Comparison of ENCODE assay signal across 21 cellular contexts in genomic region chr3:72560857-72561675, GRCh38.
A peak's percentile ranks its signal among the peaks of the same experiment; 100 is the strongest.
DNase-seq lines count a peak whose midpoint lies in the region; ATAC-seq and TF ChIP-seq lines count a peak whose summit lies in the region.
"Had no signal": no experiment of that assay in that cellular context is flagged by ENCODE, and none has a peak within 500 bp of the region (broad histone marks: within the 10 kb centered on the region; RNA-seq: fewer than 3 reads in every experiment).

No MANE protein-coding gene starts in this region.

- H3K4me1 ChIP-seq in cardiac muscle cell (ENCODE audit: low read depth) = peaks cover 7% of the 10 kb centered on the region
- H3K4me1 ChIP-seq in right atrium auricular region = no peaks in the 10 kb centered on the region
- H3K4me1 ChIP-seq in iPS-20b (ENCODE audit: insufficient read depth, low read length) = peaks cover 11% of the 10 kb centered on the region; the same call in 1 of the 2 replicates
- H3K4me1 ChIP-seq: body of pancreas, colonic mucosa had no signal

- H3K9ac ChIP-seq in iPS-20b (ENCODE audit: low read depth, low read length) = peak overlapping the region; percentile 5; the same call in 1 of the 2 replicates

- no peak overlapping the region for H3K4me3 ChIP-seq in cardiac muscle cell
- no peak overlapping the region for H3K4me3 ChIP-seq in right atrium auricular region
- H3K4me3 ChIP-seq in iPS-20b (ENCODE audit: low read length) = no peak overlapping the region
- H3K4me3 ChIP-seq: body of pancreas, colonic mucosa, heart right ventricle had no signal

- peaks cover 7% of the 10 kb centered on the region for H3K4me1 Mint-ChIP-seq in type B pancreatic cell (ENCODE audit: unreplicated experiment)
- H3K4me1 Mint-ChIP-seq: activated naive CD8-positive, alpha-beta T cell treated with anti-CD3 and anti-CD28 coated beads, Interleukin-2, amount 10 ng/mL, durations not matched to agents 7 days and 5 days had no signal

- no peak overlapping the region for H3K4me3 Mint-ChIP-seq in type B pancreatic cell
- H3K4me3 Mint-ChIP-seq: activated naive CD8-positive, alpha-beta T cell treated with anti-CD3 and anti-CD28 coated beads, Interleukin-2, amount 10 ng/mL, durations not matched to agents 7 days and 5 days; B cell had no signal

- H3K36me3 ChIP-seq in cardiac muscle cell = no peaks in the 10 kb centered on the region
- H3K36me3 ChIP-seq in right atrium auricular region = no peaks in the 10 kb centered on the region
- H3K36me3 ChIP-seq in iPS-20b (ENCODE audit: insufficient read depth, low read depth, low read length) = no peaks in the 10 kb centered on the region
- H3K36me3 ChIP-seq: colonic mucosa, heart right ventricle had no signal

- ATAC-seq in HG03342 (IDR thresholded peaks at IDR 0.05; ENCODE audit: unreplicated experiment) (no peak), SK-N-SH treated with all-trans-retinoic acid at 6 μM for 48 hours (no peak)
- ATAC-seq: body of pancreas, heart right ventricle, right cardiac atrium had no signal

- no peak for TF ChIP-seq CTCF in cardiac muscle cell (IDR thresholded peaks at IDR 0.05; ENCODE audit: low read depth, low read length)
- no peak for TF ChIP-seq CTCF in right atrium auricular region (IDR thresholded peaks at IDR 0.05)
- TF ChIP-seq CTCF in type B pancreatic cell (conservative IDR thresholded peaks at IDR 0.05) = no peak

- H3K9me3 ChIP-seq in cardiac muscle cell (ENCODE audit: low read depth) = no peaks in the 10 kb centered on the region
- H3K9me3 ChIP-seq in right atrium auricular region = peaks cover 0 to 8% of the 10 kb centered on the region in 2 donors
- H3K9me3 ChIP-seq in iPS-20b (ENCODE audit: insufficient read depth, low read depth, low read length) = peaks cover 8% of the 10 kb centered on the region; the same call in 1 of the 2 replicates
- H3K9me3 ChIP-seq: colonic mucosa had no signal

- H3K36me3 Mint-ChIP-seq in type B pancreatic cell = peaks cover 11% of the 10 kb centered on the region

- peak overlapping the region; percentile 35 for H3K27ac Mint-ChIP-seq in type B pancreatic cell
- H3K27ac Mint-ChIP-seq: activated naive CD8-positive, alpha-beta T cell treated with anti-CD3 and anti-CD28 coated beads, Interleukin-2, amount 10 ng/mL, durations not matched to agents 7 days and 5 days; B cell had no signal

- H3K27ac ChIP-seq in cardiac muscle cell (peak overlapping the region; percentile 47), right atrium auricular region (no peak overlapping the region), iPS-20b (ENCODE audit: low read length) (no peak overlapping the region)
- H3K27ac ChIP-seq: body of pancreas, colonic mucosa, heart right ventricle had no signal

- H3K27me3 ChIP-seq in cardiac muscle cell = no peaks in the 10 kb centered on the region
- no peaks in the 10 kb centered on the region for H3K27me3 ChIP-seq in right atrium auricular region
- H3K27me3 ChIP-seq in iPS-20b (ENCODE audit: insufficient read depth, low read length) = no peaks in the 10 kb centered on the region
- H3K27me3 ChIP-seq: body of pancreas, colonic mucosa, heart right ventricle had no signal

- DNase-seq in cardiac muscle cell (ENCODE audit: low read depth in 1 of 2, low spot score in 1 of 2) (no peak), right atrium auricular region (ENCODE audit: low spot score) (no peak), cerebellar cortex (ENCODE audit: low spot score) (peak; percentile 7), type B pancreatic cell (ENCODE audit: extremely low spot score, unreplicated experiment) (no peak), GF-D8 (lab: John Stamatoyannopoulos, UW) (no peak)
- DNase-seq: activated CD4-positive, alpha-beta T cell treated with anti-CD3 and anti-CD28 coated beads, Interleukin-2, amount 50 U/mL, for 48 hours; activated effector memory CD4-positive, alpha-beta T cell treated with Interleukin-2 at 50 U/mL for 16 hours; activated naive CD8-positive, alpha-beta T cell treated with anti-CD3 and anti-CD28 coated beads, Interleukin-2, amount 10 ng/mL, durations not matched to agents 7 days and 5 days; body of pancreas; colonic mucosa; DND-41; GOT3; heart right ventricle; KG1; occipital lobe; right cardiac atrium; T-helper 9 cell had no signal

- H3K27me3 Mint-ChIP-seq in type B pancreatic cell = no peaks in the 10 kb centered on the region
- H3K27me3 Mint-ChIP-seq: activated naive CD8-positive, alpha-beta T cell treated with anti-CD3 and anti-CD28 coated beads, Interleukin-2, amount 10 ng/mL, durations not matched to agents 7 days and 5 days; B cell had no signal

- H3K9me3 Mint-ChIP-seq in type B pancreatic cell = peaks cover 30% of the 10 kb centered on the region

TF ChIP-seq in SK-N-SH treated with all-trans-retinoic acid at 6 μM for 48 hours, 23 proteins besides CTCF, POLR2A, EP300 and RAD21:
- no peak for TF ChIP-seq ZNF8 (CRISPR knock-in tag; IDR thresholded peaks at IDR 0.05)
- TF ChIP-seq GLIS3 (CRISPR knock-in tag; IDR thresholded peaks at IDR 0.05) = no peak
- TF ChIP-seq PATZ1 (CRISPR knock-in tag; IDR thresholded peaks at IDR 0.05; ENCODE audit: borderline replicate concordance) = no peak
- TF ChIP-seq CSDC2 (CRISPR knock-in tag; IDR thresholded peaks at IDR 0.05) = no peak
